In the genomic region with DNA sequence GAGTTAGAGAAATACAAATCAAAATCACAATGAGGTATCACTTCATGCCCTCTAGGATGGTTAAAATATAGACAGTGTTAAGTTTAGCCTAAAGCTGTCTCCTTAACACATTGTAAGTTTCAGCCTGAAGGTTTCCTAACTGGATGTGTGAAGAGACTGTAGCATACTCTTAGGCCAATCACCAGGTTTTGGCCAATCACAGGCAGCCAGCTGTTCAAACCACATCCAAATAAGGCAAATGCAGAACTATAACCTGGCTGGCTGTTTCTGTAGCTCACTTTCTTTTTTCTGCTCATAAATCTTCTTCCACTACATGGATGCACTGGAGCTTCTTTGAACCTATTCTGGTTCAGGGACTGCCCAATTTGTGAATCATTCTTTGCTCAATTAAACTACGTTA, we compare ENCODE assay signal across 8 cellular contexts. TPM values are rescaled to one million over a fixed set of nuclear protein-coding genes. Genes with fewer than 3 reads are reported as not detected.
DNase-seq lines count a peak whose midpoint lies in the region; ATAC-seq and TF ChIP-seq lines count a peak whose summit lies in the region.

No MANE protein-coding gene starts in this region.

- POLR2A ChIA-PET in Caco-2 (lab: Charles Lee) = no interaction called here

- H3K79me2 ChIP-seq in neural progenitor cell (ENCODE audit: low read depth) = peaks cover 87% of the 10 kb centered on the region

- H3K27ac ChIP-seq in thyroid gland = no peak overlapping the region
- H3K27ac ChIP-seq in neural progenitor cell = no peak overlapping the region

- H3K9ac ChIP-seq in neural progenitor cell = no peak overlapping the region

- peak; percentile 89 for ATAC-seq in GM19452 (IDR thresholded peaks at IDR 0.05; ENCODE audit: unreplicated experiment)
- ATAC-seq in HG03342 (IDR thresholded peaks at IDR 0.05; ENCODE audit: unreplicated experiment) = peak; percentile 81

- H3K9me3 Mint-ChIP-seq in Caco-2 (ENCODE audit: unreplicated experiment) = no peaks in the 10 kb centered on the region
- H3K9me3 Mint-ChIP-seq in neural progenitor cell = peaks cover 16% of the 10 kb centered on the region

- H3K9me3 ChIP-seq in Caco-2 (0 out of 2 replicates have a peak, but pooled peaks cover 3% of the 10 kb centered on the region), thyroid gland (no peaks in the 10 kb centered on the region), neural progenitor cell (ENCODE audit: low read depth) (no peaks in the 10 kb centered on the region)

- no peaks in the 10 kb centered on the region for H3F3A ChIP-seq in neural progenitor cell (ENCODE audit: low read depth)

- no peak for TF ChIP-seq POLR2A in thyroid gland (IDR thresholded peaks at IDR 0.05)
- no peak for TF ChIP-seq POLR2A in erythroblast (IDR thresholded peaks at IDR 0.05; ENCODE audit: low read length)

- peaks cover 44% of the 10 kb centered on the region for H3K36me3 Mint-ChIP-seq in Caco-2 (ENCODE audit: insufficient read depth, unreplicated experiment)
- peaks cover 27% of the 10 kb centered on the region for H3K36me3 Mint-ChIP-seq in neural progenitor cell

- H3K4me1 Mint-ChIP-seq in Caco-2 (ENCODE audit: low read depth, unreplicated experiment) (peaks cover 28% of the 10 kb centered on the region), neural progenitor cell (peaks cover 3% of the 10 kb centered on the region)

- H2AFZ ChIP-seq in neural progenitor cell (replicated peaks) = no peak overlapping the region

- H4K20me1 ChIP-seq in neural progenitor cell (ENCODE audit: low read depth) = no peaks in the 10 kb centered on the region

- intact Hi-C loops in Caco-2 (cut with micrococcal nuclease; ENCODE audit: unreplicated experiment) (no loop called here), thyroid gland (cut with DNase I) (no loop called here)

- peaks cover 17% of the 10 kb centered on the region for H3K4me1 ChIP-seq in Caco-2
- peaks cover 3 to 19% of the 10 kb centered on the region in 2 donors for H3K4me1 ChIP-seq in thyroid gland
- peaks cover 3% of the 10 kb centered on the region for H3K4me1 ChIP-seq in neural progenitor cell

- H3K4me2 ChIP-seq in neural progenitor cell = no peak overlapping the region

- H3K4me3 ChIP-seq in Caco-2 (ENCODE audit: low read depth, low read length) = no peak overlapping the region
- no peak overlapping the region for H3K4me3 ChIP-seq in thyroid gland (replicated peaks in 1 of 3)
- no peak overlapping the region for H3K4me3 ChIP-seq in neural progenitor cell

- TF ChIP-seq CTCF in Caco-2 (IDR thresholded peaks at IDR 0.05; ENCODE audit: insufficient read depth in 1 of 2, low read depth in 1 of 2, low read length in 1 of 2, severe bottlenecking in 1 of 2, unreplicated experiment in 1 of 2) (no peak), thyroid gland (IDR thresholded peaks at IDR 0.05) (no peak), neural progenitor cell (IDR thresholded peaks at IDR 0.05) (no peak)

- H3K36me3 ChIP-seq in Caco-2 (ENCODE audit: control insufficient read depth, insufficient read depth, low read length) = peaks cover 1% of the 10 kb centered on the region; the same call in 1 of the 2 replicates
- H3K36me3 ChIP-seq in thyroid gland = no peaks in the 10 kb centered on the region
- H3K36me3 ChIP-seq in neural progenitor cell = no peaks in the 10 kb centered on the region

- H3K27me3 Mint-ChIP-seq in Caco-2 (ENCODE audit: insufficient read depth, unreplicated experiment) = no peaks in the 10 kb centered on the region
- no peaks in the 10 kb centered on the region for H3K27me3 Mint-ChIP-seq in neural progenitor cell (ENCODE audit: insufficient read depth, low read depth)

- WGBS in thyroid gland, 2 donors = 89 to 90% methylated on average over 1 of the region's 1 CpG

- H3K27ac Mint-ChIP-seq in Caco-2 (ENCODE audit: unreplicated experiment) = peak overlapping the region; percentile 16
- H3K27ac Mint-ChIP-seq in neural progenitor cell = no peak overlapping the region

- DNase-seq in Caco-2 (no peak), astrocyte of the hippocampus (ENCODE audit: low read depth, low spot score) (peak; percentile 34), thyroid gland (no peak), erythroblast (lab: John Stamatoyannopoulos, UW) (no peak), neural progenitor cell (ENCODE audit: low spot score) (no peak), cortex of kidney (lab: John Stamatoyannopoulos, UW) (no peak)

- H3K4me3 Mint-ChIP-seq in Caco-2 (ENCODE audit: unreplicated experiment) (no peak overlapping the region), neural progenitor cell (no peak overlapping the region)

- CTCF ChIA-PET in Caco-2 (lab: Charles Lee) = no interaction called here

- BruUV-seq in Caco-2 (replicated peaks; lab: Mats Ljungman, UMichigan) = no TSS peak

- H3K27me3 ChIP-seq in Caco-2 (replicated peaks; ENCODE audit: control insufficient read depth, insufficient read depth, low read length) = no peaks in the 10 kb centered on the region
- no peaks in the 10 kb centered on the region for H3K27me3 ChIP-seq in thyroid gland
- no peaks in the 10 kb centered on the region for H3K27me3 ChIP-seq in neural progenitor cell

RNA-seq across cellular contexts. Expression of gene ESYT2, which starts 19.7 kb away (rescaled TPM):
- total RNA-seq in Caco-2 (2022) (55.2 and 59.4 TPM in 2 replicates), thyroid gland (100 to 1,000 TPM; 102 to 123 (median 116) TPM), neural progenitor cell (ENCODE audit: low replicate concordance) (33.4 and 39.3 TPM in 2 replicates)

RNA-seq across cellular contexts. Expression of gene DYNC2I1, which starts 46.8 kb away (rescaled TPM):
- 13.2 and 17.6 TPM in 2 replicates for total RNA-seq in Caco-2 (2022)
- total RNA-seq in thyroid gland = 10 to 100 TPM; 19.8 to 32.4 (median 28.4) TPM
- 12.9 and 15.8 TPM in 2 replicates for total RNA-seq in neural progenitor cell (ENCODE audit: low replicate concordance)
